In the genomic region with DNA sequence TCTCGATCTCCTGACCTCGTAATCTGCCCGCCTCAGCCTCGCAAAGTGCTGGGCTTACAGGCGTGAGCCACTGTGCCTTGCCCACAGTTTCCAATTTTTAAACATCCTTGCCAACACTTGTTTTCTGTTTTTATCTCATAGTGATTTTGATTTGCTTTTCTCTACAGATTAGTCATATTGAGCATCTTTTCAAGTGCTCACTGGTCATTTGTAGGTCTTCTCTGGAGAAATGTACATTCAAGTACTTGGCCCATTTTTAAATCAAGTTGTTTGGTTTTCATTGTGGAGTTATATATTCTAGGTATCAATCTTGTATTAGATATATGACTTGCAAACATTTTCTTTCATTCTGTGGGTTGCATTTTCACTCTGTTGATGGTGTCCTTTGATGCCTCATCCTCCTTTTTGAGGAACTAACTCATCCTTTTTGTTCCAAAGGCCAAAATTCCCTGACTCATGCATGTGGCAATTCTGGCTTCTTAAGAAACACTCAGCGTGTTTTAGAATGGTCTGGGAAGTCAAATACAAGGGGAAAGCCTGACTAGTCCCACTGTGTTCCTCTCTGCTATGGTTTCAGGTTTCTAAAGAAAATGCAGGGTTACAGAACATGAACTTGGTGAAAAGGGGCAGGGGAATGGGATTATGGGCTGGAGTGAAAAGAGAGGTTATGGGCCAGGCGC, we compare ENCODE assay signal across 16 cellular contexts. TPM values are rescaled to one million over a fixed set of nuclear protein-coding genes. Genes with fewer than 3 reads are reported as not detected.
DNase-seq lines count a peak whose midpoint lies in the region; ATAC-seq, FAIRE-seq and TF ChIP-seq lines count a peak whose summit lies in the region.
"Had no signal": no experiment of that assay in that cellular context is flagged by ENCODE, and none has a peak within 500 bp of the region (broad histone marks: within the 10 kb centered on the region; RNA-seq: fewer than 3 reads in every experiment).

No MANE protein-coding gene starts in this region.

- H3K9me3 ChIP-seq in K562 (replicated peaks; ENCODE audit: control insufficient read depth, insufficient read depth, low read depth, low read length), result no peaks in the 10 kb centered on the region
- H3K9me3 ChIP-seq in naive thymus-derived CD4-positive, alpha-beta T cell (ENCODE audit: control insufficient read depth in 2 of 3, low read length in 3 of 3), result no peaks in the 10 kb centered on the region

- WGBS in K562 (ENCODE audit: insufficient coverage, low coverage, missing lambda C conversion rate), result 52% methylated on average over 7 of the region's 7 CpGs

- H3K9ac ChIP-seq in K562 (ENCODE audit: insufficient read depth in 1 of 2, low read depth in 2 of 2, low read length in 2 of 2), result no peak overlapping the region

- H3K27ac ChIP-seq in K562 (ENCODE audit: extremely low read depth, low read depth, low read length), result no peak overlapping the region
- no peak overlapping the region for H3K27ac ChIP-seq in naive thymus-derived CD4-positive, alpha-beta T cell (ENCODE audit: low read depth, low read length)

- no peaks in the 10 kb centered on the region for H4K20me1 ChIP-seq in K562 (replicated peaks; ENCODE audit: control insufficient read depth, insufficient read depth, low read length)

- H3K4me3 ChIP-seq in K562, result no peak overlapping the region
- H3K4me3 ChIP-seq in naive thymus-derived CD4-positive, alpha-beta T cell (ENCODE audit: low read length), result no peak overlapping the region
- H3K4me3 ChIP-seq: smooth muscle cell had no signal

- H3K27ac Mint-ChIP-seq in naive thymus-derived CD4-positive, alpha-beta T cell, result no peak overlapping the region

- BruUV-seq in K562 (replicated peaks; lab: Mats Ljungman, UMichigan), result no TSS peak

- no peaks in the 10 kb centered on the region for H3K27me3 ChIP-seq in K562 (ENCODE audit: control insufficient read depth in 2 of 2, insufficient read depth in 2 of 2, low read length in 2 of 2)
- no peaks in the 10 kb centered on the region for H3K27me3 ChIP-seq in naive thymus-derived CD4-positive, alpha-beta T cell (ENCODE audit: control insufficient read depth in 2 of 2, insufficient read depth in 2 of 2, low read length in 2 of 2)

- peaks cover 0 to 76% (median 0%) of the 10 kb centered on the region in 5 donors for H3K27me3 Mint-ChIP-seq in naive thymus-derived CD4-positive, alpha-beta T cell

- H3K4me1 Mint-ChIP-seq in naive thymus-derived CD4-positive, alpha-beta T cell, result peaks cover 0 to 17% (median 0%) of the 10 kb centered on the region in 7 donors

- CTCF ChIA-PET in K562 (lab: Yijun Ruan, JAX; ENCODE audit: low intra/inter-chr PET ratio), result no interaction called here
- CTCF ChIA-PET in naive thymus-derived CD4-positive, alpha-beta T cell (lab: Charles Lee), result interaction anchor here (0.9 kb wide), 1 partner anchor 10 kb away, joined by 3 read pairs; no protein-coding TSS in a partner anchor

- ATAC-seq in K562 (no peak), GM18511 (IDR thresholded peaks at IDR 0.05; ENCODE audit: unreplicated experiment) (no peak)
- ATAC-seq in naive thymus-derived CD4-positive, alpha-beta T cell, result peak; percentile 55
- ATAC-seq: activated T-cell treated with anti-CD3 and anti-CD28 coated beads, Interleukin-2, amount 50 U/mL, for 4 hours had no signal

- H3K9me3 Mint-ChIP-seq in naive thymus-derived CD4-positive, alpha-beta T cell, result no peaks in the 10 kb centered on the region
- H3K9me3 Mint-ChIP-seq: activated T-cell treated with anti-CD3 and anti-CD28 coated beads, Interleukin-2, amount 50 U/mL, for 4 hours had no signal

- no peaks in the 10 kb centered on the region for H3K36me3 Mint-ChIP-seq in naive thymus-derived CD4-positive, alpha-beta T cell

- H3K36me3 ChIP-seq in K562 (ENCODE audit: control insufficient read depth, insufficient read depth, low read length), result no peaks in the 10 kb centered on the region
- no peaks in the 10 kb centered on the region for H3K36me3 ChIP-seq in naive thymus-derived CD4-positive, alpha-beta T cell (ENCODE audit: control insufficient read depth in 2 of 3, insufficient read depth in 3 of 3, low read length in 3 of 3)

- no peaks in the 10 kb centered on the region for H3K9me1 ChIP-seq in K562 (ENCODE audit: control insufficient read depth, insufficient read depth, low read length)

- TF ChIP-seq CTCF in K562 (IDR thresholded peaks at IDR 0.05 in 2 of 3, conservative IDR thresholded peaks at IDR 0.05 in 1 of 3; ENCODE audit: insufficient read depth in 2 of 3, low read depth in 1 of 3, low read length in 3 of 3), result no peak

- H3K4me2 ChIP-seq in K562 (ENCODE audit: insufficient read depth, low read length), result no peak overlapping the region
- H3K4me2 ChIP-seq: smooth muscle cell had no signal

- H2AFZ ChIP-seq in K562 (ENCODE audit: low read depth, low read length), result no peak overlapping the region

- TF ChIP-seq POLR2A in K562 (conservative IDR thresholded peaks at IDR 0.05), result no peak

- peak overlapping the region in 1 of 10 donors; percentile 23 for H3K4me3 Mint-ChIP-seq in naive thymus-derived CD4-positive, alpha-beta T cell
- H3K4me3 Mint-ChIP-seq: activated T-cell treated with anti-CD3 and anti-CD28 coated beads, Interleukin-2, amount 50 U/mL, for 4 hours had no signal

- TF ChIP-seq RAD21 in K562 (CRISPR knock-in tag; conservative IDR thresholded peaks at IDR 0.05 in 1 of 2, IDR thresholded peaks at IDR 0.05 in 1 of 2), result no peak

- intact Hi-C loops in K562 (cut with micrococcal nuclease) (no loop called here), head of caudate nucleus (cut with DNase I) (no loop called here)
- intact Hi-C loops in naive thymus-derived CD4-positive, alpha-beta T cell (cut with micrococcal nuclease), result no loop called here

- DNase-seq in EH (ENCODE audit: low read depth), result peak; percentile 66
- peak; percentile 59 for DNase-seq in M059J (ENCODE audit: low read depth)
- peak in 1 of 4 experiments; percentile 8 for DNase-seq in K562 (ENCODE audit: extremely low read depth in 1 of 4, low spot score in 3 of 4)
- no peak for DNase-seq in naive thymus-derived CD4-positive, alpha-beta T cell
- no peak for DNase-seq in NCI-H2029 treated with DMSO at 0.1 percent for 48 hours (lab: John Stamatoyannopoulos, UW)
- no peak for DNase-seq in COLO668 (lab: John Stamatoyannopoulos, UW; ENCODE audit: unreplicated experiment)
- DNase-seq in head of caudate nucleus, result no peak
- DNase-seq: activated T-cell treated with anti-CD3 and anti-CD28 coated beads, Interleukin-2, amount 50 U/mL, for 4 hours; DND-41; NCI-H1092 treated with DMSO at 0.1 percent for 48 hours; NK-92 treated with Interleukin-12 subunit alpha and Interleukin-12 subunit beta, amount 100 ng/mL, for 24 hours had no signal

- in situ Hi-C loops in K562 (cut with MboI), result no loop called here

- no peaks in the 10 kb centered on the region for H3K79me2 ChIP-seq in K562 (ENCODE audit: control insufficient read depth, insufficient read depth, low read length)

- TF ChIP-seq EP300 in K562 (IDR thresholded peaks at IDR 0.05; ENCODE audit: low read length), result no peak

- peaks cover 0 to 5% of the 10 kb centered on the region in 2 experiments; a peak in 2 of 5 replicates for H3K4me1 ChIP-seq in K562 (replicated peaks in 1 of 2; ENCODE audit: control insufficient read depth in 2 of 2, insufficient read depth in 2 of 2, low read length in 2 of 2)
- H3K4me1 ChIP-seq in naive thymus-derived CD4-positive, alpha-beta T cell (ENCODE audit: control insufficient read depth in 2 of 2, insufficient read depth in 2 of 2, low read length in 2 of 2), result no peaks in the 10 kb centered on the region

- no peak for FAIRE-seq in K562 (lab: Jason Lieb, UNC)
- FAIRE-seq: colon, H54, TTC549 had no signal

- POLR2A ChIA-PET in K562 (lab: Yijun Ruan, JAX), result interaction anchor here (0.6 kb wide), 2 partner anchors 12 to 137 kb away, joined by 3 read pairs; no protein-coding TSS in a partner anchor
- POLR2A ChIA-PET in naive thymus-derived CD4-positive, alpha-beta T cell (lab: Charles Lee), result no interaction called here

RNA-seq across cellular contexts. Expression of gene PTAFR, which starts 37.3 kb away (rescaled TPM):
- total RNA-seq in M059J (2014; rRNA removed; shearing (Covaris generic)), result 0.07 and 0.47 TPM in 2 replicates
- 0.56 and 1.2 TPM in 2 replicates for total RNA-seq in K562 (2011; cell fraction: chromatin; rRNA removed; ENCODE audit: low replicate concordance)
- 0.50 and 0.53 TPM in 2 replicates for total RNA-seq in K562 (2011; cell fraction: nucleolus; rRNA removed)
- total RNA-seq in K562 (2011; cell fraction: nucleoplasm; rRNA removed), result 0.46 and 0.66 TPM in 2 replicates
- total RNA-seq in K562 (2014; rRNA removed) (0.20 TPM in 1 of 2 replicates, not detected in the other), K562 (2014; rRNA removed; fragmentation: Illumina TruSeq; extraction: Trizol) (0.22 and 0.25 TPM in 2 replicates), K562 (2015; rRNA removed; fragmentation: Illumina TruSeq; extraction: Trizol) (0.30 and 0.36 TPM in 2 replicates), K562 (2021) (0.36 and 0.55 TPM in 2 replicates)
- polyA plus RNA-seq in K562 (2011; rRNA removed) (0.43 and 0.45 TPM in 2 replicates), K562 (2014; fragmentation: Illumina TruSeq; extraction: Trizol) (0.26 and 0.33 TPM in 2 replicates), K562 (2014; fragmentation: Nextera tagmentation; extraction: Ambion mirVana) (under 1 TPM; 0.15 to 0.48 TPM), K562 (2014; rRNA removed) (0.32 and 0.52 TPM in 2 replicates)
- polyA plus RNA-seq in K562 (2011; cell fraction: cytosol; rRNA removed), result 0.83 and 1.4 TPM in 2 replicates
- 0.18 and 0.40 TPM in 2 replicates for polyA plus RNA-seq in K562 (2011; cell fraction: nucleus; rRNA removed)
- polyA plus RNA-seq in K562 (2012), result 0.31 and 0.51 TPM in 2 replicates
- 0.48 and 0.67 TPM in 2 replicates for polyA minus RNA-seq in K562 (2011; rRNA and poly(A)+ RNA removed)
- polyA minus RNA-seq in K562 (2011; cell fraction: cytosol; rRNA and poly(A)+ RNA removed), result not detected in 2 replicates
- polyA minus RNA-seq in K562 (2011; cell fraction: nucleus; rRNA and poly(A)+ RNA removed), result 0.13 and 0.22 TPM in 2 replicates
- 10 to 100 TPM in 1 of 5 experiments, 1 to 10 TPM in 3, under 1 TPM in 1; 0.31 to 21.2 (median 1.2) TPM for total RNA-seq in naive thymus-derived CD4-positive, alpha-beta T cell
- 1 to 10 TPM in 1 of 2 donors, under 1 TPM in 1; 0.51 to 2.0 TPM for polyA plus RNA-seq in naive thymus-derived CD4-positive, alpha-beta T cell

RNA-seq across cellular contexts. Expression of gene EYA3, which starts 50.8 kb away (rescaled TPM):
- 20.0 and 25.4 TPM in 2 replicates for total RNA-seq in M059J (2014; rRNA removed; shearing (Covaris generic))
- 65.3 and 113 TPM in 2 replicates for total RNA-seq in K562 (2011; cell fraction: chromatin; rRNA removed; ENCODE audit: low replicate concordance)
- total RNA-seq in K562 (2011; cell fraction: nucleolus; rRNA removed), result 27.8 and 35.9 TPM in 2 replicates
- total RNA-seq in K562 (2011; cell fraction: nucleoplasm; rRNA removed), result 43.1 and 57.6 TPM in 2 replicates
- total RNA-seq in K562 (2014; rRNA removed) (19.4 and 21.7 TPM in 2 replicates), K562 (2014; rRNA removed; fragmentation: Illumina TruSeq; extraction: Trizol) (51.3 and 55.7 TPM in 2 replicates), K562 (2015; rRNA removed; fragmentation: Illumina TruSeq; extraction: Trizol) (45.4 and 48.1 TPM in 2 replicates), K562 (2021) (45.6 and 51.3 TPM in 2 replicates)
- polyA plus RNA-seq in K562 (2011; rRNA removed) (64.0 and 74.6 TPM in 2 replicates), K562 (2014; fragmentation: Illumina TruSeq; extraction: Trizol) (35.2 and 41.9 TPM in 2 replicates), K562 (2014; fragmentation: Nextera tagmentation; extraction: Ambion mirVana) (10 to 100 TPM; 29.4 to 43.6 TPM), K562 (2014; rRNA removed) (27.7 and 30.0 TPM in 2 replicates)
- polyA plus RNA-seq in K562 (2011; cell fraction: cytosol; rRNA removed), result 38.9 and 49.0 TPM in 2 replicates
- polyA plus RNA-seq in K562 (2011; cell fraction: nucleus; rRNA removed), result 44.1 and 52.2 TPM in 2 replicates
- 19.5 and 28.8 TPM in 2 replicates for polyA plus RNA-seq in K562 (2012)
- 119 and 132 TPM in 2 replicates for polyA minus RNA-seq in K562 (2011; rRNA and poly(A)+ RNA removed)
- polyA minus RNA-seq in K562 (2011; cell fraction: cytosol; rRNA and poly(A)+ RNA removed), result 36.9 and 40.8 TPM in 2 replicates
- 20.6 and 42.0 TPM in 2 replicates for polyA minus RNA-seq in K562 (2011; cell fraction: nucleus; rRNA and poly(A)+ RNA removed)
- total RNA-seq in naive thymus-derived CD4-positive, alpha-beta T cell, result 10 to 100 TPM; 14.5 to 31.7 (median 19.2) TPM
- polyA plus RNA-seq in naive thymus-derived CD4-positive, alpha-beta T cell, result 1 to 10 TPM; 4.9 to 6.3 TPM

Comparison
In these comparisons a context has a peak if more than half of its experiments do, and no peak if none do; other contexts are left out.
1. DNase-seq: peak in EH (single experiment) and M059J (single experiment); none in naive thymus-derived CD4-positive, alpha-beta T cell (0 of 9), NCI-H2029 treated with DMSO at 0.1 percent for 48 hours (single experiment), COLO668 (single experiment) and head of caudate nucleus (0 of 42).